17 cellular contexts compared by ENCODE assay signal in the genomic region with DNA sequence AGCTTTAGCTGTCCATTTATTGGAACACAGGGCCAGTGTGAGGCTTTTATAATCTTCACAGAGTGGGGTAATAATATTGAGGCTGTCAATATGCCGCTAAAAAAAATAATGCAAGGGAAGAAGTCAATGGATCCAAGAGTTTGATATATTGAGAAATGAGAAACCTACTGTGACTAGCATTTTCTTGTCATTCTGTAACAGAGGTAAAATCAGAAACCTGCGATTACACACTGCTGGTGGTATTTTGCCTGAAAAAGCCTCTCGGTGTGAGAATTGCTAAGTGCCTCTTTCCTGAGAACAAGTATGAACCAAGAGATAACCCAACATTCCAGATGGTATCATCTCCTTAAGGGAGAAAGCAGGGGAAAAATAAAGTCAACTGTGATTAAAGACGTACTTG.
"Had no signal": no experiment of that assay in that cellular context is flagged by ENCODE, and none has a peak within 500 bp of the region (broad histone marks: within the 10 kb centered on the region; RNA-seq: fewer than 3 reads in every experiment).

No MANE protein-coding gene starts in this region.

- H3K9me3 Mint-ChIP-seq: central memory CD8-positive, alpha-beta T cell had no signal

- H3K27me3 ChIP-seq: body of pancreas, foreskin keratinocyte had no signal

- DNase-seq: activated CD4-positive, alpha-beta T cell treated with anti-CD3 and anti-CD28 coated beads for 4 hours; activated CD8-positive, alpha-beta T cell treated with anti-CD3 and anti-CD28 coated beads for 36 hours; activated effector memory CD4-positive, alpha-beta T cell treated with anti-CD3 and anti-CD28 coated beads, Interleukin-2, amount 50 U/mL, for 16 hours; activated T-cell treated with anti-CD3 and anti-CD28 coated beads, Interleukin-2, amount 50 U/mL, for 4 hours; amniotic stem cell; body of pancreas; effector CD8-positive, alpha-beta T cell; foreskin keratinocyte; glutamatergic neuron; left ventricle myocardium superior; posterior cingulate gyrus; stomach; T-helper 2 cell had no signal

- H3K4me3 Mint-ChIP-seq: activated CD8-positive, alpha-beta T cell treated with anti-CD3 and anti-CD28 coated beads for 36 hours; activated naive CD8-positive, alpha-beta T cell; activated T-cell treated with anti-CD3 and anti-CD28 coated beads, Interleukin-2, amount 50 U/mL, for 4 hours; central memory CD8-positive, alpha-beta T cell had no signal

- H3K36me3 ChIP-seq: stomach, thoracic aorta had no signal

- H3K27ac Mint-ChIP-seq: activated CD8-positive, alpha-beta T cell treated with anti-CD3 and anti-CD28 coated beads for 36 hours; activated naive CD8-positive, alpha-beta T cell had no signal

- H3K4me3 ChIP-seq: body of pancreas, skin epidermis, stomach, thoracic aorta had no signal

- ATAC-seq: activated CD8-positive, alpha-beta T cell treated with anti-CD3 and anti-CD28 coated beads for 36 hours; activated T-cell treated with anti-CD3 and anti-CD28 coated beads, Interleukin-2, amount 50 U/mL, for 4 hours; body of pancreas; foreskin keratinocyte; left ventricle myocardium superior had no signal

- H3K9me3 ChIP-seq: body of pancreas, stomach, thoracic aorta had no signal
